ENCODE assay signal across 26 cellular contexts in genomic region chr3:48023377-48023776, GRCh38. TPM values are rescaled to one million over a fixed set of nuclear protein-coding genes. Genes with fewer than 3 reads are reported as not detected.
A peak's percentile ranks its signal among the peaks of the same experiment; 100 is the strongest.
DNase-seq lines count a peak whose midpoint lies in the region; ATAC-seq, FAIRE-seq and TF ChIP-seq lines count a peak whose summit lies in the region.
"Had no signal": no experiment of that assay in that cellular context is flagged by ENCODE, and none has a peak within 500 bp of the region (broad histone marks: within the 10 kb centered on the region; RNA-seq: fewer than 3 reads in every experiment).

No MANE protein-coding gene starts in this region.

- no peaks in the 10 kb centered on the region for H3K27me3 Mint-ChIP-seq in natural killer cell treated with Interleukin-12 subunit alpha and Interleukin-12 subunit beta and Interleukin-15 and Interleukin-18, amount 100 ng/mL, for 72 hours
- no peaks in the 10 kb centered on the region for H3K27me3 Mint-ChIP-seq in natural killer cell (ENCODE audit: low read depth in 2 of 2)
- H3K27me3 Mint-ChIP-seq: central memory CD8-positive, alpha-beta T cell had no signal

- peak overlapping the region in 1 of 2 donors; percentile 11 for H3K4me3 ChIP-seq in muscle layer of duodenum (ENCODE audit: low read depth in 1 of 2, low read length in 2 of 2)
- no peak overlapping the region for H3K4me3 ChIP-seq in thoracic aorta
- H3K4me3 ChIP-seq in pancreas = no peak overlapping the region
- no peak overlapping the region for H3K4me3 ChIP-seq in H7 (ENCODE audit: insufficient read depth, low read depth, low read length)
- H3K4me3 ChIP-seq: BLaER1, esophagus muscularis mucosa, PC-9, SJCRH30, thyroid gland had no signal

- intact Hi-C loops in natural killer cell (cut with micrococcal nuclease) = no loop called here
- intact Hi-C loops in pancreas (cut with DNase I) = no loop called here

- no peak for FAIRE-seq in pancreas (lab: Jason Lieb, UNC)
- FAIRE-seq: GM19239, H1 had no signal

- H3K4me1 ChIP-seq in muscle layer of duodenum (ENCODE audit: control insufficient read depth in 1 of 2, insufficient read depth in 2 of 2, low read length in 2 of 2) (peaks cover 17 to 42% of the 10 kb centered on the region in 2 donors), thoracic aorta (ENCODE audit: control insufficient read depth in 1 of 2, low read depth in 2 of 2) (peaks cover 28 to 71% of the 10 kb centered on the region in 2 donors), pancreas (peaks cover 15 to 32% (median 16%) of the 10 kb centered on the region in 3 donors)

- peaks cover 5% of the 10 kb centered on the region for H3K36me3 Mint-ChIP-seq in natural killer cell treated with Interleukin-12 subunit alpha and Interleukin-12 subunit beta and Interleukin-15 and Interleukin-18, amount 100 ng/mL, for 72 hours
- no peaks in the 10 kb centered on the region for H3K36me3 Mint-ChIP-seq in natural killer cell

- no peak for ATAC-seq in natural killer cell treated with Interleukin-12 subunit alpha and Interleukin-12 subunit beta and Interleukin-15 and Interleukin-18, amount 100 ng/mL, for 72 hours
- ATAC-seq in natural killer cell = no peak
- no peak for ATAC-seq in thoracic aorta (ENCODE audit: insufficient number of reproducible peaks, low FRiP score, low read depth)
- no peak for ATAC-seq in pancreas

- H3K36me3 ChIP-seq in muscle layer of duodenum (ENCODE audit: control insufficient read depth in 1 of 2, insufficient read depth in 2 of 2, low read length in 2 of 2) = no peaks in the 10 kb centered on the region
- no peaks in the 10 kb centered on the region for H3K36me3 ChIP-seq in thoracic aorta
- H3K36me3 ChIP-seq in pancreas = no peaks in the 10 kb centered on the region
- no peaks in the 10 kb centered on the region for H3K36me3 ChIP-seq in H7 (replicated peaks; ENCODE audit: control insufficient read depth, insufficient read depth, low read length)
- H3K36me3 ChIP-seq: BLaER1, esophagus muscularis mucosa, SJCRH30, thyroid gland, WERI-Rb-1 had no signal

- peaks cover 38 to 39% of the 10 kb centered on the region in 2 donors for H3K4me1 Mint-ChIP-seq in natural killer cell treated with Interleukin-12 subunit alpha and Interleukin-12 subunit beta and Interleukin-15 and Interleukin-18, amount 100 ng/mL, for 72 hours (ENCODE audit: low read depth in 2 of 2)
- H3K4me1 Mint-ChIP-seq in natural killer cell = peaks cover 24 to 35% of the 10 kb centered on the region in 2 donors

- TF ChIP-seq CTCF in natural killer cell (IDR thresholded peaks at IDR 0.05) = no peak
- TF ChIP-seq CTCF in thoracic aorta (IDR thresholded peaks at IDR 0.05) = no peak
- no peak for TF ChIP-seq CTCF in pancreas (IDR thresholded peaks at IDR 0.05)

- peak overlapping the region; percentile 10 to 82 for H3K27ac Mint-ChIP-seq in natural killer cell treated with Interleukin-12 subunit alpha and Interleukin-12 subunit beta and Interleukin-15 and Interleukin-18, amount 100 ng/mL, for 72 hours
- no peak overlapping the region for H3K27ac Mint-ChIP-seq in natural killer cell

- H3K27me3 ChIP-seq in muscle layer of duodenum (ENCODE audit: low read depth, low read length) (no peaks in the 10 kb centered on the region), thoracic aorta (replicated peaks; ENCODE audit: insufficient read depth) (no peaks in the 10 kb centered on the region), pancreas (no peaks in the 10 kb centered on the region), H7 (ENCODE audit: control insufficient read depth, insufficient read depth, low read length) (no peaks in the 10 kb centered on the region)
- H3K27me3 ChIP-seq: BLaER1, esophagus muscularis mucosa, SJCRH30, thyroid gland had no signal

- DNase-seq in natural killer cell treated with Interleukin-12 subunit alpha and Interleukin-12 subunit beta and Interleukin-15 and Interleukin-18, amount 100 ng/mL, for 72 hours (ENCODE audit: low spot score) = no peak
- no peak for DNase-seq in natural killer cell
- peak; percentile 83 for DNase-seq in foreskin melanocyte
- no peak for DNase-seq in thoracic aorta (ENCODE audit: low spot score)
- DNase-seq in pancreas = no peak
- DNase-seq in hippocampal formation (lab: John Stamatoyannopoulos, UW) = no peak
- DNase-seq in H7 = no peak
- DNase-seq: activated CD4-positive, alpha-beta T cell treated with anti-CD3 and anti-CD28 coated beads, Interleukin-2, amount 50 U/mL, for 48 hours; activated T-cell treated with anti-CD3 and anti-CD28 coated beads for 4 hours; effector CD8-positive, alpha-beta T cell; KBM-7; NCI-H1436 treated with DMSO at 0.1 percent for 48 hours; NCI-H2171; NCI-H526 treated with DMSO at 0.1 percent for 48 hours; nucleus accumbens; PC-9; SJCRH30; stimulated activated naive CD4-positive, alpha-beta T cell treated with Interleukin-2 at 50 U/mL for 16 hours; thyroid gland; WERI-Rb-1 had no signal

- H3K9me3 Mint-ChIP-seq in natural killer cell treated with Interleukin-12 subunit alpha and Interleukin-12 subunit beta and Interleukin-15 and Interleukin-18, amount 100 ng/mL, for 72 hours = no peaks in the 10 kb centered on the region
- H3K9me3 Mint-ChIP-seq in natural killer cell = no peaks in the 10 kb centered on the region
- H3K9me3 Mint-ChIP-seq: central memory CD8-positive, alpha-beta T cell had no signal

- WGBS in pancreas, 2 donors = 90 to 92% methylated on average over 1 of the region's 1 CpG

- H3K4me3 Mint-ChIP-seq in natural killer cell treated with Interleukin-12 subunit alpha and Interleukin-12 subunit beta and Interleukin-15 and Interleukin-18, amount 100 ng/mL, for 72 hours = peak overlapping the region; percentile 67
- no peak overlapping the region for H3K4me3 Mint-ChIP-seq in natural killer cell
- H3K4me3 Mint-ChIP-seq: central memory CD8-positive, alpha-beta T cell had no signal

- H3K27ac ChIP-seq in muscle layer of duodenum (ENCODE audit: low read length) = peak overlapping the region; percentile 36
- peak overlapping the region; percentile 41 to 74 for H3K27ac ChIP-seq in thoracic aorta
- no peak overlapping the region for H3K27ac ChIP-seq in pancreas
- H3K27ac ChIP-seq: BLaER1, PC-9, SJCRH30, thyroid gland, WERI-Rb-1 had no signal

- no peaks in the 10 kb centered on the region for H3K9me3 ChIP-seq in muscle layer of duodenum (ENCODE audit: control insufficient read depth in 1 of 2, low read length in 2 of 2)
- no peaks in the 10 kb centered on the region for H3K9me3 ChIP-seq in thoracic aorta
- no peaks in the 10 kb centered on the region for H3K9me3 ChIP-seq in pancreas
- H3K9me3 ChIP-seq: BLaER1, esophagus muscularis mucosa, SJCRH30, thyroid gland had no signal

RNA-seq across cellular contexts. Expression of gene MAP4, which starts 7.2 kb away (rescaled TPM):
- total RNA-seq in natural killer cell treated with Interleukin-12 subunit alpha and Interleukin-12 subunit beta and Interleukin-15 and Interleukin-18, amount 100 ng/mL, for 72 hours = 100 to 1,000 TPM; 129 to 151 TPM
- 10 to 100 TPM; 74.5 to 97.1 (median 88.9) TPM for total RNA-seq in natural killer cell
- 100 to 1,000 TPM; 252 to 264 TPM for total RNA-seq in thoracic aorta
- 100 to 1,000 TPM in 1 of 6 donors, 10 to 100 TPM in 5; 59.2 to 127 (median 79.3) TPM for total RNA-seq in pancreas
- polyA plus RNA-seq in pancreas = 10 to 100 TPM; 34.5 to 49.5 TPM
- total RNA-seq in H7 (2014; rRNA removed; shearing (Covaris generic)) = 95.1 and 123 TPM in 2 replicates

Comparison
In these comparisons a context has a peak if more than half of its experiments do, and no peak if none do; other contexts are left out.
1. H3K27ac Mint-ChIP-seq: peak in natural killer cell treated with Interleukin-12 subunit alpha and Interleukin-12 subunit beta and Interleukin-15 and Interleukin-18, amount 100 ng/mL, for 72 hours (2 of 2); none in natural killer cell (0 of 2).
2. H3K27ac ChIP-seq: peak in muscle layer of duodenum (single experiment) and thoracic aorta (2 of 2); none in pancreas (0 of 4).